ENCODE assay signal across 19 cellular contexts in genomic region chr7:44402401-44403096, GRCh38.
A peak's percentile ranks its signal among the peaks of the same experiment; 100 is the strongest.
DNase-seq lines count a peak whose midpoint lies in the region; ATAC-seq and TF ChIP-seq lines count a peak whose summit lies in the region.
"Had no signal": no experiment of that assay in that cellular context is flagged by ENCODE, and none has a peak within 500 bp of the region (broad histone marks: within the 10 kb centered on the region; RNA-seq: fewer than 3 reads in every experiment).

No MANE protein-coding gene starts in this region.

- H3K4me3 ChIP-seq in trophoblast cell (ENCODE audit: low read depth, low read length) (no peak overlapping the region), vagina (no peak overlapping the region)

- TF ChIP-seq CTCF in vagina (IDR thresholded peaks at IDR 0.05): no peak

- peaks cover 0 to 3% of the 10 kb centered on the region in 2 experiments for H3K4me1 ChIP-seq in trophoblast cell (ENCODE audit: control insufficient read depth in 1 of 2, insufficient read depth in 2 of 2, low read length in 2 of 2)
- no peaks in the 10 kb centered on the region for H3K4me1 ChIP-seq in vagina

- no peak overlapping the region for H3K18ac ChIP-seq in trophoblast cell (ENCODE audit: low read length)

- intact Hi-C loops in vagina (cut with DNase I): no loop called here

- H3K9ac ChIP-seq in trophoblast cell (ENCODE audit: low read length): no peak overlapping the region

- no peak for ATAC-seq in T-helper 17 cell
- ATAC-seq in GM19395 (IDR thresholded peaks at IDR 0.05; ENCODE audit: unreplicated experiment): no peak

- no peak overlapping the region for H2BK120ac ChIP-seq in trophoblast cell (ENCODE audit: insufficient read depth, low read length, poor library complexity)

- H2AFZ ChIP-seq in trophoblast cell (ENCODE audit: insufficient read depth, low read length, poor library complexity): no peak overlapping the region

- CTCF ChIA-PET in activated CD4-positive, alpha-beta T cell treated with anti-CD3 and anti-CD28 coated beads, Interleukin-2, amount 10 ng/mL, durations not matched to agents 7 days and 5 days (lab: Charles Lee): interaction anchor here (1.5 kb wide), 1 partner anchor 13 kb away, joined by 3 read pairs; no protein-coding TSS in a partner anchor

- no peaks in the 10 kb centered on the region for H3K79me1 ChIP-seq in trophoblast cell (ENCODE audit: low read length)

- H3K4ac ChIP-seq in trophoblast cell (ENCODE audit: low read depth, low read length): no peak overlapping the region

- no peak overlapping the region for H3K4me3 Mint-ChIP-seq in activated CD4-positive, alpha-beta T cell treated with anti-CD3 and anti-CD28 coated beads, Interleukin-2, amount 10 ng/mL, durations not matched to agents 7 days and 5 days
- no peak overlapping the region for H3K4me3 Mint-ChIP-seq in T-helper 17 cell
- H3K4me3 Mint-ChIP-seq: B cell; CD8-positive, alpha-beta memory T cell had no signal

- H3K36me3 Mint-ChIP-seq in activated CD4-positive, alpha-beta T cell treated with anti-CD3 and anti-CD28 coated beads, Interleukin-2, amount 10 ng/mL, durations not matched to agents 7 days and 5 days (ENCODE audit: low read depth): peaks cover 5% of the 10 kb centered on the region
- H3K36me3 Mint-ChIP-seq in T-helper 17 cell (ENCODE audit: low read depth): peaks cover 12% of the 10 kb centered on the region

- H3K27me3 ChIP-seq in trophoblast cell (ENCODE audit: insufficient read depth, low read length) (no peaks in the 10 kb centered on the region), vagina (no peaks in the 10 kb centered on the region)

- H3K9me3 ChIP-seq in T-helper 17 cell (ENCODE audit: control insufficient read depth, low read length, poor library complexity, severe bottlenecking): no peaks in the 10 kb centered on the region
- H3K9me3 ChIP-seq in trophoblast cell (ENCODE audit: insufficient read depth, low read depth, low read length): no peaks in the 10 kb centered on the region
- no peaks in the 10 kb centered on the region for H3K9me3 ChIP-seq in vagina

- H2BK5ac ChIP-seq in trophoblast cell (ENCODE audit: low read depth, low read length, poor library complexity): no peak overlapping the region

- H3K36me3 ChIP-seq in trophoblast cell (ENCODE audit: control insufficient read depth in 1 of 2, insufficient read depth in 2 of 2, low read length in 2 of 2): peaks cover 23 to 24% of the 10 kb centered on the region in 2 experiments
- peaks cover 0 to 20% of the 10 kb centered on the region in 2 donors for H3K36me3 ChIP-seq in vagina

- WGBS in trophoblast cell (ENCODE audit: extremely low coverage, insufficient coverage, insufficient read length): no CpG with 5 or more reads among the region's 14 CpGs

- no peak overlapping the region for H4K91ac ChIP-seq in trophoblast cell (ENCODE audit: low read depth, low read length)

- H3K4me2 ChIP-seq in trophoblast cell (ENCODE audit: low read length): no peak overlapping the region

- no peaks in the 10 kb centered on the region for H3K9me3 Mint-ChIP-seq in activated CD4-positive, alpha-beta T cell treated with anti-CD3 and anti-CD28 coated beads, Interleukin-2, amount 10 ng/mL, durations not matched to agents 7 days and 5 days
- H3K9me3 Mint-ChIP-seq: CD8-positive, alpha-beta memory T cell had no signal

- POLR2A ChIA-PET in activated CD4-positive, alpha-beta T cell treated with anti-CD3 and anti-CD28 coated beads, Interleukin-2, amount 10 ng/mL, durations not matched to agents 7 days and 5 days (lab: Charles Lee): no interaction called here

- H3K14ac ChIP-seq in trophoblast cell (ENCODE audit: low read length): no peak overlapping the region

- TF ChIP-seq POLR2A in vagina (IDR thresholded peaks at IDR 0.05): no peak

- H2AK5ac ChIP-seq in trophoblast cell (ENCODE audit: low read length): no peak overlapping the region

- no peak overlapping the region for H4K12ac ChIP-seq in trophoblast cell (ENCODE audit: low read depth, low read length)

- DNase-seq in activated CD4-positive, alpha-beta T cell treated with anti-CD3 and anti-CD28 coated beads, Interleukin-2, amount 10 ng/mL, durations not matched to agents 7 days and 5 days: no peak
- DNase-seq in activated CD4-positive, alpha-beta T cell treated with anti-CD3 and anti-CD28 coated beads, Interleukin-2, amount 50 U/mL, for 48 hours: no peak
- no peak for DNase-seq in T-helper 17 cell
- peak; percentile 79 to 80 for DNase-seq in trophoblast cell
- peak; percentile 64 to 81 for DNase-seq in vagina (ENCODE audit: extremely low spot score in 2 of 2)
- no peak for DNase-seq in activated T-cell treated with anti-CD3 and anti-CD28 coated beads for 4 hours
- DNase-seq: CD8-positive, alpha-beta memory T cell; DMS79 treated with DMSO at 0.1 percent for 48 hours; GF-D8; NCI-H1092 treated with DMSO at 0.1 percent for 48 hours; NCI-H1436; NCI-H187; NCI-H2171 treated with DMSO at 0.1 percent for 48 hours; NCI-H524; NCI-H748 treated with DMSO at 0.1 percent for 48 hours had no signal

- no peak overlapping the region for H4K8ac ChIP-seq in trophoblast cell (ENCODE audit: low read depth, low read length)

- no peaks in the 10 kb centered on the region for H3K27me3 Mint-ChIP-seq in activated CD4-positive, alpha-beta T cell treated with anti-CD3 and anti-CD28 coated beads, Interleukin-2, amount 10 ng/mL, durations not matched to agents 7 days and 5 days
- no peaks in the 10 kb centered on the region for H3K27me3 Mint-ChIP-seq in T-helper 17 cell
- H3K27me3 Mint-ChIP-seq: B cell; CD8-positive, alpha-beta memory T cell had no signal

- H3K27ac ChIP-seq in trophoblast cell (ENCODE audit: low read depth, low read length) (no peak overlapping the region), vagina (no peak overlapping the region)
- H3K27ac ChIP-seq: 22Rv1, C4-2B had no signal

- H3K23ac ChIP-seq in trophoblast cell (ENCODE audit: low read length): no peak overlapping the region

- H3K4me1 Mint-ChIP-seq in activated CD4-positive, alpha-beta T cell treated with anti-CD3 and anti-CD28 coated beads, Interleukin-2, amount 10 ng/mL, durations not matched to agents 7 days and 5 days: no peaks in the 10 kb centered on the region
- H3K4me1 Mint-ChIP-seq in T-helper 17 cell: peaks cover 14% of the 10 kb centered on the region
- H3K4me1 Mint-ChIP-seq: B cell had no signal

- no peak overlapping the region for H2BK12ac ChIP-seq in trophoblast cell (ENCODE audit: low read length)

- peak overlapping the region; percentile 0 for H3K27ac Mint-ChIP-seq in activated CD4-positive, alpha-beta T cell treated with anti-CD3 and anti-CD28 coated beads, Interleukin-2, amount 10 ng/mL, durations not matched to agents 7 days and 5 days
- H3K27ac Mint-ChIP-seq in T-helper 17 cell: peak overlapping the region; percentile 80
- H3K27ac Mint-ChIP-seq: B cell had no signal

- no peaks in the 10 kb centered on the region for H3K79me2 ChIP-seq in trophoblast cell (ENCODE audit: control insufficient read depth, insufficient read depth, low read length, poor library complexity)

Comparison
In these comparisons a context has a peak if more than half of its experiments do, and no peak if none do; other contexts are left out.
1. DNase-seq: peak in trophoblast cell (2 of 2) and vagina (2 of 2); none in activated CD4-positive, alpha-beta T cell treated with anti-CD3 and anti-CD28 coated beads, Interleukin-2, amount 10 ng/mL, durations not matched to agents 7 days and 5 days (single experiment), activated CD4-positive, alpha-beta T cell treated with anti-CD3 and anti-CD28 coated beads, Interleukin-2, amount 50 U/mL, for 48 hours (0 of 2), T-helper 17 cell (0 of 3) and activated T-cell treated with anti-CD3 and anti-CD28 coated beads for 4 hours (single experiment).